In the genomic region with DNA sequence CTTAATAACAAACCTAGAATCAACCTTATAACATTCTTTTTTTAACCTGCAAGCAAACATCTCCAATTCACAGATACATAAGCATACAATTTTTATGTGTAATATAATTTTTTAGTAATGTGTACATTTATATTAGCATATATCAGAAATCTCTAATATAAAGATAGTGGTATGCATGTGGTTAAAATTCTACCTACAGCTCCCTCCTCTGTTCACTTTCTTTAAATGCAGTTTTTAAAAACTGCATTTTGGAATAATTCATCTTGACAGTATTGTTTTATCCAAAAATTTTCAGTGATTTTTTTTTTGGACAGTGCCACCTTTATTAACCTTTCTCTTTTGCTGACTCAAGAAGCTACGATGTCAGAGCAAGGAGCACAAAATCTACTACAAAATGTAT, we compare ENCODE assay signal across 1 cellular context.
TF ChIP-seq lines count a peak whose summit lies in the region.

No MANE protein-coding gene starts in this region.

TF ChIP-seq in IMR-90, 13 proteins besides CTCF, POLR2A, EP300 and RAD21:
- TF ChIP-seq RCOR1 (IDR thresholded peaks at IDR 0.05; ENCODE audit: insufficient replicate concordance, low read length): no peak
- TF ChIP-seq SMC3 (IDR thresholded peaks at IDR 0.05; ENCODE audit: low read depth, low read length): 0 out of 2 replicates have a peak, but pooled peaks have one; percentile 20
